Comparison of ENCODE assay signal across 13 cellular contexts in genomic region chr11:120819003-120819402, GRCh38.
"Had no signal": no experiment of that assay in that cellular context is flagged by ENCODE, and none has a peak within 500 bp of the region (broad histone marks: within the 10 kb centered on the region; RNA-seq: fewer than 3 reads in every experiment).

No MANE protein-coding gene starts in this region.

- H3K27ac Mint-ChIP-seq: activated naive CD8-positive, alpha-beta T cell treated with anti-CD3 and anti-CD28 coated beads, Interleukin-2, amount 50 U/mL, for 24 hours; activated T-helper 1 cell treated with anti-CD3 and anti-CD28 coated beads, Interleukin-12 subunit alpha, Interleukin-12 subunit beta, Interleukin-2, Interleukin-4 antibody, amounts not matched to agents 30 ng/mL and 10 ng/mL and 1 ng/mL, durations not matched to agents 14 hours and 24 hours and 36 hours; dendritic cell treated with granulocyte-macrophage colony-stimulating factor and Interleukin-4, amounts not matched to agents 40 ng/mL and 50 ng/mL, for 4 days; type B pancreatic cell had no signal

- H3K36me3 Mint-ChIP-seq: type B pancreatic cell had no signal

- ATAC-seq: activated naive CD8-positive, alpha-beta T cell treated with anti-CD3 and anti-CD28 coated beads, Interleukin-2, amount 50 U/mL, for 24 hours; psoas muscle; stimulated activated naive CD8-positive, alpha-beta T cell treated with anti-CD3 and anti-CD28 coated beads, Interleukin-15, amount 100 ng/mL, for 72 hours had no signal

- H3K9me3 ChIP-seq: psoas muscle had no signal

- H3K4me1 ChIP-seq: psoas muscle had no signal

- H3K9me3 Mint-ChIP-seq: activated naive CD8-positive, alpha-beta T cell treated with anti-CD3 and anti-CD28 coated beads, Interleukin-2, amount 50 U/mL, for 24 hours; activated T-helper 1 cell treated with anti-CD3 and anti-CD28 coated beads, Interleukin-12 subunit alpha, Interleukin-12 subunit beta, Interleukin-2, Interleukin-4 antibody, amounts not matched to agents 30 ng/mL and 10 ng/mL and 1 ng/mL, durations not matched to agents 14 hours and 24 hours and 36 hours; dendritic cell treated with granulocyte-macrophage colony-stimulating factor and Interleukin-4, amounts not matched to agents 40 ng/mL and 50 ng/mL, for 4 days; immature natural killer cell; stimulated activated naive CD8-positive, alpha-beta T cell treated with anti-CD3 and anti-CD28 coated beads, Interleukin-15, amount 100 ng/mL, for 72 hours; type B pancreatic cell had no signal

- H3K4me3 ChIP-seq: psoas muscle had no signal

- H3K4me1 Mint-ChIP-seq: activated naive CD8-positive, alpha-beta T cell treated with anti-CD3 and anti-CD28 coated beads, Interleukin-2, amount 50 U/mL, for 24 hours; stimulated activated naive CD8-positive, alpha-beta T cell treated with anti-CD3 and anti-CD28 coated beads, Interleukin-15, amount 100 ng/mL, for 72 hours had no signal

- DNase-seq: activated CD4-positive, alpha-beta T cell treated with anti-CD3 and anti-CD28 coated beads, Interleukin-2, amount 50 U/mL, for 1 hour; activated naive CD4-positive, alpha-beta T cell; activated naive CD8-positive, alpha-beta T cell treated with anti-CD3 and anti-CD28 coated beads, Interleukin-2, amount 50 U/mL, for 24 hours; aorta; effector memory CD4-positive, alpha-beta T cell; foreskin melanocyte; immature natural killer cell; mesendoderm; psoas muscle; stimulated activated naive CD8-positive, alpha-beta T cell treated with anti-CD3 and anti-CD28 coated beads, Interleukin-15, amount 100 ng/mL, for 72 hours had no signal

- H3K4me3 Mint-ChIP-seq: activated naive CD8-positive, alpha-beta T cell treated with anti-CD3 and anti-CD28 coated beads, Interleukin-2, amount 50 U/mL, for 24 hours; activated T-helper 1 cell treated with anti-CD3 and anti-CD28 coated beads, Interleukin-12 subunit alpha, Interleukin-12 subunit beta, Interleukin-2, Interleukin-4 antibody, amounts not matched to agents 30 ng/mL and 10 ng/mL and 1 ng/mL, durations not matched to agents 14 hours and 24 hours and 36 hours; dendritic cell treated with granulocyte-macrophage colony-stimulating factor and Interleukin-4, amounts not matched to agents 40 ng/mL and 50 ng/mL, for 4 days; stimulated activated naive CD8-positive, alpha-beta T cell treated with anti-CD3 and anti-CD28 coated beads, Interleukin-15, amount 100 ng/mL, for 72 hours; type B pancreatic cell had no signal

- H3K27ac ChIP-seq: psoas muscle had no signal
